8 cellular contexts compared by ENCODE assay signal in the genomic region with DNA sequence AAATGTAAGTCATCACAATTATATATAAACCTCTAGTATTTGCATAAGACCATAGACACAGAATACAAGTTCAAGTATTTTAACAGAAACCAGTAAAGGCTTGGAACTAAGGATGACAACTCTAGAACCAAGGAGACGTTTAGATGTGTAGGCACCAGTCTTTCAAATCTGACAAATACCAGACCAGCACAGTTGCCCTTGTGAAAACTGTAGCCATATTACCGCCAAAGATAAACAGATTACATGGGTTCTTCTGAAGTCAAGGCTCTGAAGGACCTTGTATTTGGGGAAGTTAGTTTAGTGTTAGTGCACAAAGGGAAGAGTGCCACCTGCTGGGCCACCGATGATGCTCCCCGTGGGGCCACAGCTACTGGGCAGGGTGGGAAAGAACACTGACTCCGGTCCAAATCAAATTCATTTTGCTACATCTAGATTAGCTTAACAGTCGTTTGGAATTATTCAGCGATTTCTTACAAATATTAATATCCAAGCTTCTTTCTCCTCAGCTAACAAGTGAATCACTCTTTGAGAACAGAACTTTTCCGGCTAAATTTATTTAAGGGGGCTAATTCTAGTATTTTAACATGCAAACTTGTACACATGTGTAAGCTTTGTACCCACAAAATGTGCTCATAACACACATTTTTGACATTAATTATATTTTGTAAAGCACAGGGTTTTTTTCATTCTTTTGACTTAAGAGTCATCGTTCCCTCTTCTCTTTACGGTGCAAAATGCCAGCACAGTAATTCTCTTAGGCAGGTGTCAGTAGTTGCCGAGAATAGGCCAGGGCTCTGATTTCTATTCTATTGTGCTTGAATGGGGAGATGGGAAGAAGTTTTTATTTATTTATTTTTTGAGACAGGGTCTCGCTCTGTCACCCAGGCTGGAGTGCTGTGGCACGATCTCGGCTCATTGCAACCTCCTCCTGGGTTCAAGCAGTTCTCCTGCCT. TPM values are rescaled to one million over a fixed set of nuclear protein-coding genes. Genes with fewer than 3 reads are reported as not detected.
DNase-seq lines count a peak whose midpoint lies in the region; ATAC-seq, FAIRE-seq and TF ChIP-seq lines count a peak whose summit lies in the region.

No MANE protein-coding gene starts in this region.

- H3K4me3 ChIP-seq in RWPE2 (ENCODE audit: severe bottlenecking) = no peak overlapping the region
- no peak overlapping the region for H3K4me3 ChIP-seq in fibroblast of villous mesenchyme (ENCODE audit: low read depth, low read length)
- no peak overlapping the region for H3K4me3 ChIP-seq in ovary
- H3K4me3 ChIP-seq in tibial nerve = no peak overlapping the region

- H3K27ac Mint-ChIP-seq in activated T-helper 1 cell treated with anti-CD3 and anti-CD28 coated beads, Interleukin-12 subunit alpha, Interleukin-12 subunit beta, Interleukin-2, Interleukin-4 antibody, amounts not matched to agents 30 ng/mL and 10 ng/mL and 1 ng/mL, durations not matched to agents 14 hours and 24 hours and 36 hours = no peak overlapping the region

- FAIRE-seq in G401.6 (lab: Jason Lieb, UNC) = peak; percentile 70

- peak; percentile 73 for DNase-seq in H4 (ENCODE audit: low spot score)
- DNase-seq in RWPE2 (ENCODE audit: low spot score) = no peak
- peak; percentile 59 for DNase-seq in activated T-helper 1 cell treated with anti-CD3 and anti-CD28 coated beads, Interleukin-12 subunit alpha, Interleukin-12 subunit beta, Interleukin-2, Interleukin-4 antibody, amounts not matched to agents 30 ng/mL and 10 ng/mL and 1 ng/mL, durations not matched to agents 14 hours and 24 hours and 36 hours (ENCODE audit: low spot score)
- peak; percentile 84 for DNase-seq in fibroblast of villous mesenchyme (ENCODE audit: low read depth)
- DNase-seq in ovary = peak in 4 of 5 donors; percentile 22 to 65 (median 42)
- peak; percentile 67 to 79 for DNase-seq in tibial nerve (ENCODE audit: low spot score in 2 of 2)

- H3K36me3 ChIP-seq in RWPE2 (ENCODE audit: low read depth) (no peaks in the 10 kb centered on the region), ovary (no peaks in the 10 kb centered on the region), tibial nerve (no peaks in the 10 kb centered on the region)

- H3K27me3 ChIP-seq in RWPE2 (ENCODE audit: insufficient read depth, poor library complexity, severe bottlenecking) = no peaks in the 10 kb centered on the region
- no peaks in the 10 kb centered on the region for H3K27me3 ChIP-seq in ovary
- H3K27me3 ChIP-seq in tibial nerve = no peaks in the 10 kb centered on the region

- H3K4me1 Mint-ChIP-seq in activated T-helper 1 cell treated with anti-CD3 and anti-CD28 coated beads, Interleukin-12 subunit alpha, Interleukin-12 subunit beta, Interleukin-2, Interleukin-4 antibody, amounts not matched to agents 30 ng/mL and 10 ng/mL and 1 ng/mL, durations not matched to agents 14 hours and 24 hours and 36 hours (ENCODE audit: low read depth) = peaks cover 10% of the 10 kb centered on the region

- H3K36me3 Mint-ChIP-seq in activated T-helper 1 cell treated with anti-CD3 and anti-CD28 coated beads, Interleukin-12 subunit alpha, Interleukin-12 subunit beta, Interleukin-2, Interleukin-4 antibody, amounts not matched to agents 30 ng/mL and 10 ng/mL and 1 ng/mL, durations not matched to agents 14 hours and 24 hours and 36 hours (ENCODE audit: low read depth) = no peaks in the 10 kb centered on the region

- no peak overlapping the region for H3K27ac ChIP-seq in RWPE2 (ENCODE audit: poor library complexity, severe bottlenecking)
- H3K27ac ChIP-seq in ovary = no peak overlapping the region
- H3K27ac ChIP-seq in tibial nerve = no peak overlapping the region

- H3K9me3 ChIP-seq in RWPE2 (ENCODE audit: severe bottlenecking) (no peaks in the 10 kb centered on the region), ovary (no peaks in the 10 kb centered on the region), tibial nerve (no peaks in the 10 kb centered on the region)

- no peak overlapping the region for H3K4me3 Mint-ChIP-seq in activated T-helper 1 cell treated with anti-CD3 and anti-CD28 coated beads, Interleukin-12 subunit alpha, Interleukin-12 subunit beta, Interleukin-2, Interleukin-4 antibody, amounts not matched to agents 30 ng/mL and 10 ng/mL and 1 ng/mL, durations not matched to agents 14 hours and 24 hours and 36 hours

- TF ChIP-seq CTCF in LNCAP (IDR thresholded peaks at IDR 0.05) (peak; percentile 99), RWPE2 (IDR thresholded peaks at IDR 0.05; ENCODE audit: poor library complexity, severe bottlenecking) (peak; percentile 93), fibroblast of villous mesenchyme (IDR thresholded peaks at IDR 0.05; ENCODE audit: insufficient read depth, low read depth, low read length) (peak; percentile 91), ovary (IDR thresholded peaks at IDR 0.05) (peak in 1 of 3 donors; percentile 43), tibial nerve (IDR thresholded peaks at IDR 0.05) (peak; percentile 83 to 91 (median 88))

- peaks cover 31% of the 10 kb centered on the region for H3K27me3 Mint-ChIP-seq in activated T-helper 1 cell treated with anti-CD3 and anti-CD28 coated beads, Interleukin-12 subunit alpha, Interleukin-12 subunit beta, Interleukin-2, Interleukin-4 antibody, amounts not matched to agents 30 ng/mL and 10 ng/mL and 1 ng/mL, durations not matched to agents 14 hours and 24 hours and 36 hours (ENCODE audit: insufficient read depth)

- TF ChIP-seq EP300 in ovary (IDR thresholded peaks at IDR 0.05) = no peak
- TF ChIP-seq EP300 in tibial nerve (IDR thresholded peaks at IDR 0.05) = peak in 1 of 2 donors; percentile 29

- H3K4me1 ChIP-seq in RWPE2 (ENCODE audit: insufficient read depth, poor library complexity, severe bottlenecking) = no peaks in the 10 kb centered on the region
- no peaks in the 10 kb centered on the region for H3K4me1 ChIP-seq in ovary (ENCODE audit: insufficient read depth)
- H3K4me1 ChIP-seq in tibial nerve = peaks cover 0 to 8% (median 0%) of the 10 kb centered on the region in 4 donors

- WGBS in ovary, 3 donors = 53 to 56% (median 54%) methylated on average over 14 of the region's 14 CpGs
- 49 to 52% methylated on average over 14 of the region's 14 CpGs for WGBS in tibial nerve, 2 donors

- peak; percentile 94 for ATAC-seq in RWPE2 (ENCODE audit: low read depth)

- TF ChIP-seq POLR2A in ovary (IDR thresholded peaks at IDR 0.05) (no peak), tibial nerve (IDR thresholded peaks at IDR 0.05) (no peak)

- H3K9me3 Mint-ChIP-seq in activated T-helper 1 cell treated with anti-CD3 and anti-CD28 coated beads, Interleukin-12 subunit alpha, Interleukin-12 subunit beta, Interleukin-2, Interleukin-4 antibody, amounts not matched to agents 30 ng/mL and 10 ng/mL and 1 ng/mL, durations not matched to agents 14 hours and 24 hours and 36 hours = no peaks in the 10 kb centered on the region

- intact Hi-C loops in activated T-helper 1 cell treated with anti-CD3 and anti-CD28 coated beads, Interleukin-12 subunit alpha, Interleukin-12 subunit beta, Interleukin-2, Interleukin-4 antibody, amounts not matched to agents 30 ng/mL and 10 ng/mL and 1 ng/mL, durations not matched to agents 14 hours and 24 hours and 36 hours (cut with micrococcal nuclease) = loop anchor here (1.0 to 5.0 kb wide), 5 partner anchors 9 to 700 kb away; no protein-coding TSS in a partner anchor
- intact Hi-C loops in ovary (cut with DNase I) = loop anchor here in 2 of 4 donors (5.0 to 10.0 kb wide), 2 partner anchors 175 to 177 kb away; no protein-coding TSS in a partner anchor

RNA-seq across cellular contexts. Expression of a gene that starts 8.0 kb away (rescaled TPM):
- total RNA-seq in H4 (2014; rRNA removed; shearing (Covaris generic)) = 12.2 and 16.0 TPM in 2 replicates
- 17.3 and 19.0 TPM in 2 replicates for total RNA-seq in activated T-helper 1 cell treated with anti-CD3 and anti-CD28 coated beads, Interleukin-12 subunit alpha, Interleukin-12 subunit beta, Interleukin-2, Interleukin-4 antibody, amounts not matched to agents 30 ng/mL and 10 ng/mL and 1 ng/mL, durations not matched to agents 14 hours and 24 hours and 36 hours
- total RNA-seq in fibroblast of villous mesenchyme (17.7 and 58.9 TPM in 2 replicates), ovary (10 to 100 TPM in 2 of 7 donors, 1 to 10 TPM in 5; 1.7 to 17.5 (median 7.5) TPM), tibial nerve (10 to 100 TPM; 17.7 to 26.4 (median 22.1) TPM)
- 10 to 100 TPM in 1 of 2 donors, 1 to 10 TPM in 1; 4.8 to 51.9 TPM for polyA plus RNA-seq in ovary
